In the genomic region with DNA sequence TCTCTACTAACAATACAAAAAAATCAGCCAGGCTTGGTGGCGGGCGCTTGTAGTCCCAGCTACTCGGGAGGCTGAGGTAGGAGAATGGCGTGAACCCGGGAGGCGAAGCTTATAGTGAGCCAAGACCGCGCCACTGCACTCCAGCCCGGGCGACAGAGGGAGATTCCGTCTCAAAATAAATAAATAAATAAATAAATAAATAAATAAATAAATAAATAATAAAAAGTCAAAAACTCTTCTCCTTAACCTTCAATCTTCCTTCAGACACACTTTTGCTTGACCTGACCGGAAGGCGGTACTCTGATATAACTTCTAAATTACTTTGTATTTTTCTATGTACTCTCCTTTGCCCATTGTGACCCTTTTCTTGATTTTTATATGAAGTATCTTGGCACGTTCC, we compare ENCODE assay signal across 8 cellular contexts.
"Had no signal": no experiment of that assay in that cellular context is flagged by ENCODE, and none has a peak within 500 bp of the region (broad histone marks: within the 10 kb centered on the region; RNA-seq: fewer than 3 reads in every experiment).

No MANE protein-coding gene starts in this region.

- H3K4me3 ChIP-seq: GM12878 had no signal

- DNase-seq: GDM1, GF-D8 had no signal

- FAIRE-seq: G401.6, GM12878, GM12891, GM12892, GM18507, GM19239 had no signal

- ATAC-seq: GM12878 had no signal
